Comparison of ENCODE assay signal across 17 cellular contexts in the genomic region with DNA sequence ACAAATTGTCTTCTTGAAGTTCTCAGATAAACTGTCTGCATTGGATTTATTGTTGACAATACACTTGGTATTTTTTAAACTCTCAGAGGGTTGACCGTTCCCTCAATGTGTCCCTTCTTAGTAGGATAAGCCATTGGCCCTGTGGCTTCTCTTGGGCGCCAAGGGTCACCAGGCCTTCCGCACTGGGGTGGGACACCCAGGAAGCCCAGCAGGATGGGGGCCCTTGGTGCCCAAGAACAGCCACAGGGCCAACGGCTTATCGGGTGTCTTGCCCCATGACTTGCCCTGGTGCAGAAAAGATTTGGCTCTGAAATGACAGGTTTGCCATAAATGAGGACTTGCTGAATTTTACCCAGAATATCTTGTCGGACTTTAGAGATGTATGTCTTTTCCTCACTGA.
DNase-seq lines count a peak whose midpoint lies in the region; ATAC-seq and TF ChIP-seq lines count a peak whose summit lies in the region.
"Had no signal": no experiment of that assay in that cellular context is flagged by ENCODE, and none has a peak within 500 bp of the region (broad histone marks: within the 10 kb centered on the region; RNA-seq: fewer than 3 reads in every experiment).

No MANE protein-coding gene starts in this region.

- H3K27ac ChIP-seq in neuronal stem cell (replicated peaks; ENCODE audit: low read length): no peak overlapping the region
- H3K27ac ChIP-seq in WERI-Rb-1: no peak overlapping the region
- no peak overlapping the region for H3K27ac ChIP-seq in spleen
- H3K27ac ChIP-seq: 22Rv1; A549; BLaER1 treated with 17β-estradiol and CSF1 and Interleukin-3, amounts not matched to agents 10 nM and 100 nM; C4-2B had no signal

- H3K18ac ChIP-seq in neuronal stem cell (ENCODE audit: low read length): no peak overlapping the region

- TF ChIP-seq CTCF in WERI-Rb-1 (IDR thresholded peaks at IDR 0.05; ENCODE audit: low read depth, low read length) (no peak), spleen (IDR thresholded peaks at IDR 0.05 in 8 of 11, conservative IDR thresholded peaks at IDR 0.05 in 3 of 11) (no peak)

- H2BK120ac ChIP-seq in neuronal stem cell (ENCODE audit: low read depth, low read length): no peak overlapping the region

- H3K27me3 ChIP-seq in neuronal stem cell (ENCODE audit: control insufficient read depth in 3 of 3, insufficient read depth in 3 of 3, low read depth in 1 of 3, low read length in 3 of 3): no peaks in the 10 kb centered on the region
- H3K27me3 ChIP-seq in WERI-Rb-1 (ENCODE audit: insufficient read depth, low read depth, severe bottlenecking): peaks cover 84% of the 10 kb centered on the region
- H3K27me3 ChIP-seq in spleen (replicated peaks in 1 of 7): no peaks in the 10 kb centered on the region
- H3K27me3 ChIP-seq: BLaER1 treated with 17β-estradiol and CSF1 and Interleukin-3, amounts not matched to agents 10 nM and 100 nM had no signal

- no peak overlapping the region for H2BK15ac ChIP-seq in neuronal stem cell (ENCODE audit: low read length)

- TF ChIP-seq POLR2A in spleen (IDR thresholded peaks at IDR 0.05): no peak

- peak; percentile 20 for DNase-seq in ecto neural progenitor cell (ENCODE audit: low spot score)
- DNase-seq in left lobe of liver (ENCODE audit: low spot score): peak; percentile 7
- no peak for DNase-seq in neuronal stem cell (ENCODE audit: low spot score)
- DNase-seq in ureter (ENCODE audit: low spot score): peak; percentile 20
- no peak for DNase-seq in NCI-H187 treated with DMSO at 0.1 percent for 48 hours (lab: John Stamatoyannopoulos, UW)
- DNase-seq in WERI-Rb-1: no peak
- DNase-seq in spleen: no peak
- DNase-seq: AML-193; Caco-2; Calu3; CD4-positive, alpha-beta T cell; CD8-positive, alpha-beta T cell; GF-D8 had no signal

- H2BK12ac ChIP-seq in neuronal stem cell (ENCODE audit: low read length): no peak overlapping the region

- H2BK5ac ChIP-seq in neuronal stem cell (ENCODE audit: low read length): no peak overlapping the region

- H3K9me3 ChIP-seq in neuronal stem cell (replicated peaks in 1 of 2; ENCODE audit: control insufficient read depth in 2 of 2, insufficient read depth in 1 of 2, low read depth in 1 of 2, low read length in 2 of 2) (no peaks in the 10 kb centered on the region), WERI-Rb-1 (ENCODE audit: severe bottlenecking) (peaks cover 16% of the 10 kb centered on the region), spleen (peaks cover 0 to 25% (median 0%) of the 10 kb centered on the region in 8 donors)
- H3K9me3 ChIP-seq: A549, Caco-2 had no signal

- no peak overlapping the region for H3K4ac ChIP-seq in neuronal stem cell (ENCODE audit: low read length)

- no peak overlapping the region for H4K8ac ChIP-seq in neuronal stem cell (ENCODE audit: low read depth, low read length)

- no peak overlapping the region for H2AK5ac ChIP-seq in neuronal stem cell (ENCODE audit: low read depth, low read length)

- WGBS in neuronal stem cell (ENCODE audit: extremely low coverage in 2 of 2, insufficient read length in 2 of 2, insufficient replicate concordance in 1 of 2), 2 donors: no CpG with 5 or more reads among the region's 6 CpGs
- 90 to 98% (median 92%) methylated on average over 6 of the region's 6 CpGs for WGBS in spleen, 5 donors

- H3K36me3 ChIP-seq in neuronal stem cell (replicated peaks in 1 of 2; ENCODE audit: control insufficient read depth in 2 of 2, insufficient read depth in 2 of 2, low read length in 2 of 2) (peaks cover 0 to 1% of the 10 kb centered on the region in 2 donors), WERI-Rb-1 (no peaks in the 10 kb centered on the region), spleen (no peaks in the 10 kb centered on the region)
- H3K36me3 ChIP-seq: BLaER1 treated with 17β-estradiol and CSF1 and Interleukin-3, amounts not matched to agents 10 nM and 100 nM had no signal

- H3K9ac ChIP-seq in neuronal stem cell (ENCODE audit: low read depth, low read length, poor library complexity): no peak overlapping the region
- H3K9ac ChIP-seq: BLaER1 treated with 17β-estradiol and CSF1 and Interleukin-3, amounts not matched to agents 10 nM and 100 nM had no signal

- H2AFZ ChIP-seq in neuronal stem cell (ENCODE audit: low read length): no peak overlapping the region

- H3K79me1 ChIP-seq in neuronal stem cell (ENCODE audit: low read depth, low read length): no peaks in the 10 kb centered on the region

- H3K23ac ChIP-seq in neuronal stem cell (ENCODE audit: low read depth, low read length, poor library complexity): no peak overlapping the region

- no peak overlapping the region for H3K4me3 ChIP-seq in neuronal stem cell (ENCODE audit: low read length in 2 of 2)
- no peak overlapping the region for H3K4me3 ChIP-seq in WERI-Rb-1 (ENCODE audit: low read depth, low read length)
- no peak overlapping the region for H3K4me3 ChIP-seq in spleen
- H3K4me3 ChIP-seq: A549; BLaER1 treated with 17β-estradiol and CSF1 and Interleukin-3, amounts not matched to agents 10 nM and 100 nM had no signal

- no peak overlapping the region for H3K4me2 ChIP-seq in neuronal stem cell (ENCODE audit: insufficient read depth, low read length, poor library complexity, severe bottlenecking)
- H3K4me2 ChIP-seq: A549; BLaER1 treated with 17β-estradiol and CSF1 and Interleukin-3, amounts not matched to agents 10 nM and 100 nM had no signal

- peak overlapping the region; percentile 26 for H3K14ac ChIP-seq in neuronal stem cell (ENCODE audit: low read length)

- ATAC-seq in left lobe of liver: no peak
- ATAC-seq: A549; CD8-positive, alpha-beta T cell had no signal

- H4K91ac ChIP-seq in neuronal stem cell (ENCODE audit: low read depth, low read length, poor library complexity): no peak overlapping the region

- intact Hi-C loops in spleen (cut with DNase I; ENCODE audit: low total_unique reads): no loop called here

- H3K4me1 ChIP-seq in neuronal stem cell (ENCODE audit: control insufficient read depth in 2 of 2, insufficient read depth in 1 of 2, low read depth in 1 of 2, low read length in 2 of 2): no peaks in the 10 kb centered on the region
- H3K4me1 ChIP-seq in spleen: no peaks in the 10 kb centered on the region
- H3K4me1 ChIP-seq: A549; BLaER1 treated with 17β-estradiol and CSF1 and Interleukin-3, amounts not matched to agents 10 nM and 100 nM; Caco-2 had no signal

Comparison
In these comparisons a context has a peak if more than half of its experiments do, and no peak if none do; other contexts are left out.
1. DNase-seq: peak in ecto neural progenitor cell (single experiment), left lobe of liver (single experiment) and ureter (single experiment); none in neuronal stem cell (single experiment), NCI-H187 treated with DMSO at 0.1 percent for 48 hours (single experiment), WERI-Rb-1 (single experiment) and spleen (single experiment).